8 cellular contexts compared by ENCODE assay signal in genomic region chr11:125514336-125515101, GRCh38. TPM values are rescaled to one million over a fixed set of nuclear protein-coding genes. Genes with fewer than 3 reads are reported as not detected.
A peak's percentile ranks its signal among the peaks of the same experiment; 100 is the strongest.
DNase-seq lines count a peak whose midpoint lies in the region; ATAC-seq, FAIRE-seq and TF ChIP-seq lines count a peak whose summit lies in the region.

No MANE protein-coding gene starts in this region.

- POLR2A ChIA-PET in GM12878 (lab: Charles Lee): interaction anchor here (0.5 to 2.8 kb wide), 6 partner anchors 11 to 445 kb away, joined by 3 to 22 read pairs (median 4); partner anchors contain the start of gene EI24

- RAD21 ChIA-PET in GM12878 (lab: Charles Lee; ENCODE audit: unreplicated experiment): interaction anchor here (0.7 to 5.1 kb wide), 3 partner anchors 10 to 124 kb away, joined by 3 to 50 read pairs (median 7); partner anchors contain the start of gene EI24

- H3K4me3 ChIP-seq in AG09309 (ENCODE audit: control insufficient read depth, low read depth, low read length) (no peak overlapping the region), GM12878 (no peak overlapping the region)

- SMC1A ChIA-PET in GM12878 (lab: Charles Lee; ENCODE audit: uncharacterized antibody, unreplicated experiment): interaction anchor here (1.4 to 3.0 kb wide), 6 partner anchors 18 to 373 kb away, joined by 4 to 22 read pairs (median 6); partner anchors contain the start of genes CHEK1, EI24, FEZ1 and HYLS1

- BruUV-seq in GM12878 (replicated peaks; lab: Mats Ljungman, UMichigan): no TSS peak

- H3K27ac Mint-ChIP-seq in T-helper 17 cell: peak overlapping the region; percentile 95

- H3K4me1 ChIP-seq in GM12878 (ENCODE audit: control insufficient read depth, insufficient read depth, low read length): peaks cover 46% of the 10 kb centered on the region

- TF ChIP-seq POLR2A in GM12878 (IDR thresholded peaks at IDR 0.05; ENCODE audit: low read depth, low read length): no peak

- 29% methylated on average over 11 of the region's 11 CpGs for WGBS in GM12878 (ENCODE audit: insufficient coverage, insufficient replicate concordance, low lambda C conversion rate, missing lambda C conversion rate)

- H3K9ac ChIP-seq in GM12878 (ENCODE audit: control insufficient read depth, insufficient read depth, low read length): no peak overlapping the region; the same call in 1 of the 2 replicates

- in situ Hi-C loops in GM12878 (cut with MboI): no loop called here

- peaks cover 20% of the 10 kb centered on the region for H3K4me1 Mint-ChIP-seq in T-helper 17 cell

- peak; percentile 55 for DNase-seq in AG09309 (ENCODE audit: low read depth)
- peak in 1 of 3 donors; percentile 37 for DNase-seq in T-helper 17 cell
- peak; percentile 92 for DNase-seq in GM12878 (ENCODE audit: low read depth, low spot score)
- peak; percentile 47 to 58 for DNase-seq in stimulated activated CD4-positive, alpha-beta T cell treated with anti-CD3 and anti-CD28 coated beads, Interleukin-2, amount 100 ng/mL, for 24 hours
- no peak for DNase-seq in NCI-H2196 (lab: John Stamatoyannopoulos, UW; ENCODE audit: unreplicated experiment)
- DNase-seq in NCI-H1105 (lab: John Stamatoyannopoulos, UW): no peak

- peak overlapping the region; percentile 80 for H3K27ac ChIP-seq in GM12878 (ENCODE audit: control insufficient read depth, insufficient read depth)

- no peaks in the 10 kb centered on the region for H3K36me3 Mint-ChIP-seq in T-helper 17 cell (ENCODE audit: low read depth)

- H3K4me3 Mint-ChIP-seq in T-helper 17 cell: peak overlapping the region; percentile 59

- peak in 1 of 2 experiments; percentile 86; a peak in 2 of 4 replicates for TF ChIP-seq EP300 in GM12878 (IDR thresholded peaks at IDR 0.05; ENCODE audit: borderline replicate concordance in 1 of 2, control insufficient read depth in 1 of 2, low read depth in 2 of 2, low read length in 2 of 2)

- TF ChIP-seq RAD21 in GM12878 (IDR thresholded peaks at IDR 0.05; ENCODE audit: insufficient read depth, low read depth, low read length): no peak

- CTCF ChIA-PET in GM12878 (lab: Yijun Ruan, JAX): interaction anchor here (1.8 kb wide), 1 partner anchor 56 kb away, joined by 6 read pairs; no protein-coding TSS in a partner anchor

- peak; percentile 80 for ATAC-seq in GM19372 (IDR thresholded peaks at IDR 0.05; ENCODE audit: low read depth, unreplicated experiment)
- ATAC-seq in HG03457 (IDR thresholded peaks at IDR 0.05; ENCODE audit: unreplicated experiment): peak; percentile 69
- peak; percentile 85 for ATAC-seq in T-helper 17 cell
- peak; percentile 88 for ATAC-seq in GM12878

- no peak for TF ChIP-seq CTCF in AG09309 (IDR thresholded peaks at IDR 0.05; ENCODE audit: control insufficient read depth, insufficient read depth, low read depth, low read length, missing control alignments)
- TF ChIP-seq CTCF in GM12878 (IDR thresholded peaks at IDR 0.05 in 2 of 3, conservative IDR thresholded peaks at IDR 0.05 in 1 of 3; ENCODE audit: control insufficient read depth in 2 of 3, extremely low read depth in 1 of 3, insufficient read depth in 1 of 3, low read depth in 3 of 3, low read length in 3 of 3): no peak

- peak overlapping the region; percentile 63 for H2AFZ ChIP-seq in GM12878 (ENCODE audit: control insufficient read depth, low read depth, low read length)

- no peaks in the 10 kb centered on the region for H3K9me3 ChIP-seq in T-helper 17 cell (ENCODE audit: control insufficient read depth, low read length, poor library complexity, severe bottlenecking)
- no peaks in the 10 kb centered on the region; the same call in 1 of the 3 replicates for H3K9me3 ChIP-seq in GM12878 (replicated peaks; ENCODE audit: control insufficient read depth, insufficient read depth, low read length)

- FAIRE-seq in GM12878 (lab: Jason Lieb, UNC): no peak

- H3K79me2 ChIP-seq in GM12878 (ENCODE audit: control insufficient read depth, insufficient read depth, low read length): no peaks in the 10 kb centered on the region

- H3K4me2 ChIP-seq in GM12878 (ENCODE audit: control insufficient read depth, insufficient read depth): peak overlapping the region; percentile 44

- no peaks in the 10 kb centered on the region for H3K27me3 Mint-ChIP-seq in T-helper 17 cell

- H4K20me1 ChIP-seq in GM12878 (ENCODE audit: control insufficient read depth, insufficient read depth): no peaks in the 10 kb centered on the region

- no peaks in the 10 kb centered on the region for H3K36me3 ChIP-seq in GM12878 (ENCODE audit: control insufficient read depth in 2 of 2, insufficient read depth in 2 of 2, low read length in 1 of 2)

- intact Hi-C loops in GM12878 (cut with micrococcal nuclease; ENCODE audit: unreplicated experiment): loop anchor here (1.0 to 2.0 kb wide), 3 partner anchors 20 to 78 kb away; partner anchors contain the start of genes EI24 and STT3A

- no peaks in the 10 kb centered on the region for H3K27me3 ChIP-seq in GM12878 (replicated peaks in 1 of 2; ENCODE audit: control insufficient read depth in 2 of 2, insufficient read depth in 2 of 2, low read length in 1 of 2)

TF ChIP-seq in GM12878, 131 proteins besides CTCF, POLR2A, EP300 and RAD21 (continues in another document):
- TF ChIP-seq HCFC1 (IDR thresholded peaks at IDR 0.05; ENCODE audit: low read length) (no peak), ATF7 (IDR thresholded peaks at IDR 0.05; ENCODE audit: low read depth) (peak; percentile 89), CREB1 (IDR thresholded peaks at IDR 0.05; ENCODE audit: low read depth) (peak; percentile 89), IKZF1 (conservative IDR thresholded peaks at IDR 0.05) (peak; percentile 92), RUNX3 (IDR thresholded peaks at IDR 0.05; ENCODE audit: low read length) (peak; percentile 93), MTA3 (IDR thresholded peaks at IDR 0.05; ENCODE audit: borderline replicate concordance, low read length) (no peak), RFX5 (IDR thresholded peaks at IDR 0.05; ENCODE audit: low read depth, low read length) (no peak), GATAD2B (conservative IDR thresholded peaks at IDR 0.05; ENCODE audit: low read depth) (no peak; the same call in 1 of the 2 replicates), CHD4 (IDR thresholded peaks at IDR 0.05) (no peak)

RNA-seq across cellular contexts. Expression of gene FEZ1, which starts 18.5 kb away (rescaled TPM):
- total RNA-seq in T-helper 17 cell (1 to 10 TPM; 1.1 to 1.6 TPM), GM12878 (2014; rRNA removed) (9.0 and 15.3 TPM in 2 replicates), GM12878 (2014; rRNA removed; fragmentation: Illumina TruSeq; extraction: Trizol) (9.8 and 10.4 TPM in 2 replicates), GM12878 (2021) (10.1 and 11.6 TPM in 2 replicates)
- 20.4 and 20.8 TPM in 2 replicates for total RNA-seq in GM12878 (2013; cell fraction: nucleolus; rRNA removed)
- polyA plus RNA-seq in GM12878 (2011; ENCODE audit: low read depth): 18.3 TPM
- polyA plus RNA-seq in GM12878 (2011; rRNA removed) (46.7 and 57.0 TPM in 2 replicates), GM12878 (2014; fragmentation: Illumina TruSeq; extraction: Trizol) (11.5 and 12.4 TPM in 2 replicates), GM12878 (2014; fragmentation: Nextera tagmentation; extraction: Ambion mirVana) (1 to 10 TPM; 2.7 to 4.9 TPM), GM12878 (2014; rRNA removed) (9.4 and 12.0 TPM in 2 replicates), GM12878 (2016; fragmentation: Nextera tagmentation; extraction: Ambion mirVana) (1 to 10 TPM; 7.6 to 8.8 TPM)
- polyA plus RNA-seq in GM12878 (2011; cell fraction: cytosol; rRNA removed): 57.5 and 65.1 TPM in 2 replicates
- 36.3 and 40.0 TPM in 2 replicates for polyA plus RNA-seq in GM12878 (2011; cell fraction: nucleus; rRNA removed)
- polyA plus RNA-seq in GM12878 (2012): 14.3 and 23.0 TPM in 2 replicates
- 26.7 and 28.7 TPM in 2 replicates for polyA minus RNA-seq in GM12878 (2011; rRNA and poly(A)+ RNA removed)
- 14.7 and 18.4 TPM in 2 replicates for polyA minus RNA-seq in GM12878 (2011; cell fraction: cytosol; rRNA and poly(A)+ RNA removed)
- 6.2 and 17.0 TPM in 2 replicates for polyA minus RNA-seq in GM12878 (2011; cell fraction: nucleus; rRNA and poly(A)+ RNA removed)

RNA-seq across cellular contexts. Expression of gene EI24, which starts 54.8 kb away (rescaled TPM):
- total RNA-seq in T-helper 17 cell (10 to 100 TPM; 19.4 to 21.9 TPM), GM12878 (2014; rRNA removed) (76.1 and 86.5 TPM in 2 replicates), GM12878 (2014; rRNA removed; fragmentation: Illumina TruSeq; extraction: Trizol) (52.3 and 54.2 TPM in 2 replicates), GM12878 (2021) (54.5 and 57.2 TPM in 2 replicates)
- 29.1 and 31.1 TPM in 2 replicates for total RNA-seq in GM12878 (2013; cell fraction: nucleolus; rRNA removed)
- polyA plus RNA-seq in GM12878 (2011; ENCODE audit: low read depth): 31.3 TPM
- polyA plus RNA-seq in GM12878 (2011; rRNA removed) (84.6 and 87.0 TPM in 2 replicates), GM12878 (2014; fragmentation: Illumina TruSeq; extraction: Trizol) (80.7 and 89.6 TPM in 2 replicates), GM12878 (2014; fragmentation: Nextera tagmentation; extraction: Ambion mirVana) (10 to 100 TPM; 20.3 to 32.8 TPM), GM12878 (2014; rRNA removed) (61.5 and 64.7 TPM in 2 replicates), GM12878 (2016; fragmentation: Nextera tagmentation; extraction: Ambion mirVana) (100 to 1,000 TPM; 122 to 127 TPM)
- 66.8 and 83.4 TPM in 2 replicates for polyA plus RNA-seq in GM12878 (2011; cell fraction: cytosol; rRNA removed)
- 35.4 and 36.5 TPM in 2 replicates for polyA plus RNA-seq in GM12878 (2011; cell fraction: nucleus; rRNA removed)
- polyA plus RNA-seq in GM12878 (2012): 29.4 and 37.7 TPM in 2 replicates
- polyA minus RNA-seq in GM12878 (2011; rRNA and poly(A)+ RNA removed): 71.5 and 76.5 TPM in 2 replicates
- 18.3 and 20.3 TPM in 2 replicates for polyA minus RNA-seq in GM12878 (2011; cell fraction: cytosol; rRNA and poly(A)+ RNA removed)
- polyA minus RNA-seq in GM12878 (2011; cell fraction: nucleus; rRNA and poly(A)+ RNA removed): 8.3 and 15.2 TPM in 2 replicates

Comparison
In these comparisons a context has a peak if more than half of its experiments do, and no peak if none do; other contexts are left out.
1. DNase-seq: peak in AG09309 (single experiment), GM12878 (single experiment) and stimulated activated CD4-positive, alpha-beta T cell treated with anti-CD3 and anti-CD28 coated beads, Interleukin-2, amount 100 ng/mL, for 24 hours (2 of 2); none in NCI-H2196 (single experiment) and NCI-H1105 (single experiment).
2. Peak in every context shown above with its lines, with median percentiles within 50 percentile points of each other: ATAC-seq.